8 cellular contexts compared by ENCODE assay signal in genomic region chr19:46856062-46857022, GRCh38. TPM values are rescaled to one million over a fixed set of nuclear protein-coding genes. Genes with fewer than 3 reads are reported as not detected.
A peak's percentile ranks its signal among the peaks of the same experiment; 100 is the strongest.
DNase-seq lines count a peak whose midpoint lies in the region; ATAC-seq, FAIRE-seq and TF ChIP-seq lines count a peak whose summit lies in the region.

No MANE protein-coding gene starts in this region.

- peak; percentile 46 for ATAC-seq in HG03103 (IDR thresholded peaks at IDR 0.05; ENCODE audit: low read depth, unreplicated experiment)
- no peak for ATAC-seq in GM21529 (IDR thresholded peaks at IDR 0.05; ENCODE audit: unreplicated experiment)

- H3K27me3 ChIP-seq in layer of hippocampus (ENCODE audit: control insufficient read depth, insufficient read depth, low read length), result no peaks in the 10 kb centered on the region

- TF ChIP-seq POLR2A in GM12891 (IDR thresholded peaks at IDR 0.05; ENCODE audit: low read depth, low read length), result no peak

- H3K27ac ChIP-seq in cingulate gyrus (ENCODE audit: low read depth, low read length) (peak overlapping the region; percentile 88), layer of hippocampus (ENCODE audit: low read depth, low read length) (peak overlapping the region; percentile 75)

- FAIRE-seq in GM12891 (lab: Jason Lieb, UNC), result peak; percentile 94

- DNase-seq in GM12891 (ENCODE audit: insufficient read length, low spot score) (peak; percentile 83), NCI-H526 (lab: John Stamatoyannopoulos, UW) (peak; percentile 87 to 97)
- peak; percentile 95 for DNase-seq in activated CD4-positive, alpha-beta T cell treated with anti-CD3 and anti-CD28 coated beads for 48 hours
- DNase-seq in stimulated activated CD4-positive, alpha-beta T cell treated with anti-CD3 and anti-CD28 coated beads, Interleukin-1b, Interleukin-23, amount 100 ng/mL, for 4 hours (ENCODE audit: low read depth in 2 of 2), result peak; percentile 85 to 86

TF ChIP-seq in GM12891, 5 proteins besides CTCF, POLR2A, EP300 and RAD21:
- TF ChIP-seq SPI1 (IDR thresholded peaks at IDR 0.05; ENCODE audit: low read depth, low read length) (no peak), TAF1 (IDR thresholded peaks at IDR 0.05; ENCODE audit: low read depth, low read length) (no peak), POLR2AphosphoS5 (IDR thresholded peaks at IDR 0.05; ENCODE audit: low read depth, low read length) (no peak), PAX5 (IDR thresholded peaks at IDR 0.05; ENCODE audit: insufficient read depth, low read length, severe bottlenecking) (no peak), POU2F2 (IDR thresholded peaks at IDR 0.05; ENCODE audit: low read depth, low read length) (0 out of 2 replicates have a peak, but pooled peaks have one; percentile 4)
TF ChIP-seq in GM12891: peak in this region for 1.

RNA-seq across cellular contexts. Expression of gene ARHGAP35, which starts 4.5 kb away (rescaled TPM):
- 9.9 TPM for polyA plus RNA-seq in GM12891 (2012; ENCODE audit: low read depth, missing spikeins)

RNA-seq across cellular contexts. Expression of gene AP2S1, which starts 5.7 kb away (rescaled TPM):
- polyA plus RNA-seq in GM12891 (2012; ENCODE audit: low read depth, missing spikeins), result 103 TPM
